In genomic region chr5:79811081-79811480, GRCh38 we compare ENCODE assay signal across 1 cellular context.
TF ChIP-seq lines count a peak whose summit lies in the region.

No MANE protein-coding gene starts in this region.

TF ChIP-seq in HEK293, 187 proteins besides CTCF, POLR2A, EP300 and RAD21:
- TF ChIP-seq ZBTB49 (tag by site-specific recombination; IDR thresholded peaks at IDR 0.05; ENCODE audit: low read depth) = no peak
- TF ChIP-seq TRIM28 (IDR thresholded peaks at IDR 0.05; ENCODE audit: borderline replicate concordance, low read length) = no peak
- peak; percentile 97 for TF ChIP-seq EGR2 (tag by site-specific recombination; IDR thresholded peaks at IDR 0.05; ENCODE audit: low read depth)
- TF ChIP-seq ZNF155 (tag by site-specific recombination; IDR thresholded peaks at IDR 0.05) = no peak
- no peak for TF ChIP-seq ZNF558 (tag by site-specific recombination; IDR thresholded peaks at IDR 0.05)
- peak; percentile 92 for TF ChIP-seq ZFHX2 (tag by site-specific recombination; conservative IDR thresholded peaks at IDR 0.05)
- no peak for TF ChIP-seq ZNF521 (tag by site-specific recombination; IDR thresholded peaks at IDR 0.05)
- TF ChIP-seq ZNF398 (tag by site-specific recombination; IDR thresholded peaks at IDR 0.05) = 0 out of 2 replicates have a peak, but pooled peaks have one; percentile 11
- no peak for TF ChIP-seq SP3 (tag by site-specific recombination; IDR thresholded peaks at IDR 0.05)
